ENCODE assay signal across 15 cellular contexts in the genomic region with DNA sequence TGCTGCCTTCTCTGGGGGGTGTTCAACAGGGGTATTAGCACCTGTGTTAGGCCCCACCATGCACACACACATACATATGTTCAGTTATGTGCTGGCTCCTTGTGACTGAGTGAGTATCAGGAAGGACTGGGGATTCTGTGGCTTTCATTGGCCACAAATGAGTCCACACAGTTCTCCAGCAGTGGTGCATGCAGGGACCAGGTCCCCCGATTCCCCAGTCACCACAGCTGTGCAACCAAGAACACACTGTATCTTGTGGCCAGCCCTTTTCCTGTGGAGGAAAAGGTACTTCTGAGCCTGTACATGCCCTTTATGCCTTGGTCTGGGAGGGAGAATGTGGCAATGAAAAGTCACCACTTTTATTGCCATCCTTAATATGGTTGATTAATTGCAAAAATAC.
A peak's percentile ranks its signal among the peaks of the same experiment; 100 is the strongest.
DNase-seq lines count a peak whose midpoint lies in the region; ATAC-seq and TF ChIP-seq lines count a peak whose summit lies in the region.
"Had no signal": no experiment of that assay in that cellular context is flagged by ENCODE, and none has a peak within 500 bp of the region (broad histone marks: within the 10 kb centered on the region; RNA-seq: fewer than 3 reads in every experiment).

No MANE protein-coding gene starts in this region.

- peak overlapping the region in 6 of 11 experiments; percentile 68 to 81 (median 74); a peak in 9 of 22 replicates for H3K9ac ChIP-seq in BLaER1 treated with 17β-estradiol and CSF1 and Interleukin-3, amounts not matched to agents 10 nM and 100 nM
- H3K9ac ChIP-seq: parathyroid adenoma had no signal

- H3K27me3 ChIP-seq in BLaER1 treated with 17β-estradiol and CSF1 and Interleukin-3, amounts not matched to agents 10 nM and 100 nM, result no peaks in the 10 kb centered on the region
- no peaks in the 10 kb centered on the region for H3K27me3 ChIP-seq in osteoblast (ENCODE audit: insufficient read depth, low read length)
- H3K27me3 ChIP-seq: Peyer's patch had no signal

- H3K4me3 Mint-ChIP-seq in activated CD4-positive, alpha-beta memory T cell treated with anti-CD3 and anti-CD28 coated beads, Interleukin-2, amount 10 ng/mL, durations not matched to agents 7 days and 5 days, result no peak overlapping the region
- H3K4me3 Mint-ChIP-seq in endothelial cell (ENCODE audit: unreplicated experiment), result no peak overlapping the region
- H3K4me3 Mint-ChIP-seq: brain; CD4-positive, alpha-beta memory T cell; endodermal cell had no signal

- H3K9me3 ChIP-seq in BLaER1 treated with 17β-estradiol and CSF1 and Interleukin-3, amounts not matched to agents 10 nM and 100 nM (replicated peaks in 1 of 11), result peaks cover 0 to 8% (median 0%) of the 10 kb centered on the region in 11 experiments; a peak in 6 of 22 replicates
- no peaks in the 10 kb centered on the region for H3K9me3 ChIP-seq in osteoblast (ENCODE audit: low read depth, low read length)
- H3K9me3 ChIP-seq: Peyer's patch had no signal

- H3K27ac ChIP-seq in BLaER1 treated with 17β-estradiol and CSF1 and Interleukin-3, amounts not matched to agents 10 nM and 100 nM, result peak overlapping the region; percentile 58 to 94 (median 87); a peak in 19 of 22 replicates
- H3K27ac ChIP-seq in osteoblast (ENCODE audit: low read depth, low read length), result peak overlapping the region; percentile 94
- H3K27ac ChIP-seq: parathyroid adenoma had no signal

- peaks cover 2% of the 10 kb centered on the region for H3K36me3 Mint-ChIP-seq in activated CD4-positive, alpha-beta memory T cell treated with anti-CD3 and anti-CD28 coated beads, Interleukin-2, amount 10 ng/mL, durations not matched to agents 7 days and 5 days (ENCODE audit: low read depth)
- H3K36me3 Mint-ChIP-seq in endothelial cell (ENCODE audit: low read depth, unreplicated experiment), result no peaks in the 10 kb centered on the region
- H3K36me3 Mint-ChIP-seq: brain; CD4-positive, alpha-beta memory T cell had no signal

- TF ChIP-seq CTCF in osteoblast (IDR thresholded peaks at IDR 0.05; ENCODE audit: extremely low read depth, low read depth, low read length) (no peak), endothelial cell (IDR thresholded peaks at IDR 0.05; ENCODE audit: unreplicated experiment) (no peak)

- H3K4me3 ChIP-seq in BLaER1 treated with 17β-estradiol and CSF1 and Interleukin-3, amounts not matched to agents 10 nM and 100 nM, result peak overlapping the region in 3 of 10 experiments; percentile 36 to 51 (median 40); a peak in 5 of 20 replicates
- H3K4me3 ChIP-seq in osteoblast (ENCODE audit: insufficient read depth, low read length), result no peak overlapping the region
- H3K4me3 ChIP-seq: Peyer's patch had no signal

- H3K4me1 Mint-ChIP-seq in activated CD4-positive, alpha-beta memory T cell treated with anti-CD3 and anti-CD28 coated beads, Interleukin-2, amount 10 ng/mL, durations not matched to agents 7 days and 5 days, result peaks cover 16% of the 10 kb centered on the region
- peaks cover 15% of the 10 kb centered on the region for H3K4me1 Mint-ChIP-seq in endothelial cell (ENCODE audit: unreplicated experiment)

- H3K9me3 Mint-ChIP-seq in activated CD4-positive, alpha-beta memory T cell treated with anti-CD3 and anti-CD28 coated beads, Interleukin-2, amount 10 ng/mL, durations not matched to agents 7 days and 5 days, result peaks cover 2% of the 10 kb centered on the region
- H3K9me3 Mint-ChIP-seq in endothelial cell (ENCODE audit: unreplicated experiment), result no peaks in the 10 kb centered on the region
- H3K9me3 Mint-ChIP-seq: brain; CD4-positive, alpha-beta memory T cell; endodermal cell had no signal

- H3K27me3 Mint-ChIP-seq in activated CD4-positive, alpha-beta memory T cell treated with anti-CD3 and anti-CD28 coated beads, Interleukin-2, amount 10 ng/mL, durations not matched to agents 7 days and 5 days, result no peaks in the 10 kb centered on the region
- peaks cover 4% of the 10 kb centered on the region for H3K27me3 Mint-ChIP-seq in endothelial cell (ENCODE audit: unreplicated experiment)
- H3K27me3 Mint-ChIP-seq: CD4-positive, alpha-beta memory T cell had no signal

- H2AFZ ChIP-seq in osteoblast (ENCODE audit: low read length), result no peak overlapping the region
- H2AFZ ChIP-seq: parathyroid adenoma had no signal

- no peaks in the 10 kb centered on the region for H4K20me1 ChIP-seq in BLaER1 treated with 17β-estradiol and CSF1 and Interleukin-3, amounts not matched to agents 10 nM and 100 nM
- no peaks in the 10 kb centered on the region for H4K20me1 ChIP-seq in osteoblast (ENCODE audit: insufficient read depth, low read length)

- H3K4me2 ChIP-seq in BLaER1 treated with 17β-estradiol and CSF1 and Interleukin-3, amounts not matched to agents 10 nM and 100 nM, result peak overlapping the region; percentile 8 to 96 (median 79); a peak in 21 of 22 replicates
- peak overlapping the region; percentile 64 for H3K4me2 ChIP-seq in osteoblast (ENCODE audit: insufficient read depth, low read length)

- DNase-seq in activated CD4-positive, alpha-beta memory T cell treated with anti-CD3 and anti-CD28 coated beads, Interleukin-2, amount 10 ng/mL, durations not matched to agents 7 days and 5 days, result peak; percentile 37
- DNase-seq in osteoblast (ENCODE audit: insufficient read length, low spot score, missing footprints) (no peak), endothelial cell (ENCODE audit: low spot score) (no peak), OCI-M2 (lab: John Stamatoyannopoulos, UW; ENCODE audit: unreplicated experiment) (no peak)
- no peak for DNase-seq in activated CD4-positive, CD25-positive, alpha-beta regulatory T cell treated with anti-CD3 and anti-CD28 coated beads, Interleukin-2, amount 50 U/mL, for 72 hours
- DNase-seq: CD4-positive, alpha-beta memory T cell; endodermal cell; hippocampal formation; NCI-H345; Peyer's patch had no signal

- ATAC-seq in HG03442 (IDR thresholded peaks at IDR 0.05; ENCODE audit: unreplicated experiment) (peak; percentile 28), GM18858 (IDR thresholded peaks at IDR 0.05; ENCODE audit: unreplicated experiment) (no peak)

- H3K79me2 ChIP-seq in osteoblast (ENCODE audit: insufficient read depth, low read length), result no peaks in the 10 kb centered on the region
- H3K79me2 ChIP-seq: parathyroid adenoma had no signal

- CTCF ChIA-PET in activated CD4-positive, alpha-beta memory T cell treated with anti-CD3 and anti-CD28 coated beads, Interleukin-2, amount 10 ng/mL, durations not matched to agents 7 days and 5 days (lab: Charles Lee), result interaction anchor here (1.2 kb wide), 1 partner anchor 11 kb away, joined by 4 read pairs; no protein-coding TSS in a partner anchor

- no peak overlapping the region for H3K27ac Mint-ChIP-seq in activated CD4-positive, alpha-beta memory T cell treated with anti-CD3 and anti-CD28 coated beads, Interleukin-2, amount 10 ng/mL, durations not matched to agents 7 days and 5 days
- H3K27ac Mint-ChIP-seq in endothelial cell (ENCODE audit: unreplicated experiment), result no peak overlapping the region
- H3K27ac Mint-ChIP-seq: brain; CD4-positive, alpha-beta memory T cell; endodermal cell had no signal

- POLR2A ChIA-PET in activated CD4-positive, alpha-beta memory T cell treated with anti-CD3 and anti-CD28 coated beads, Interleukin-2, amount 10 ng/mL, durations not matched to agents 7 days and 5 days (lab: Charles Lee), result interaction anchor here (1.0 to 1.6 kb wide), 4 partner anchors 39 to 470 kb away, joined by 4 to 14 read pairs (median 4); a partner anchor contains a TSS

- peaks cover 6 to 100% (median 64%) of the 10 kb centered on the region in 10 experiments; a peak in 19 of 20 replicates for H3K4me1 ChIP-seq in BLaER1 treated with 17β-estradiol and CSF1 and Interleukin-3, amounts not matched to agents 10 nM and 100 nM
- peaks cover 35% of the 10 kb centered on the region for H3K4me1 ChIP-seq in osteoblast (ENCODE audit: insufficient read depth, low read length)
- H3K4me1 ChIP-seq: parathyroid adenoma, Peyer's patch had no signal

- H3K36me3 ChIP-seq in BLaER1 treated with 17β-estradiol and CSF1 and Interleukin-3, amounts not matched to agents 10 nM and 100 nM, result peaks cover 0 to 4% (median 0%) of the 10 kb centered on the region in 11 experiments; a peak in 1 of 22 replicates
- no peaks in the 10 kb centered on the region for H3K36me3 ChIP-seq in osteoblast (ENCODE audit: insufficient read depth, low read length)
- H3K36me3 ChIP-seq: Peyer's patch had no signal
